In genomic region chr5:141747646-141748229, GRCh38 we compare ENCODE assay signal across 10 cellular contexts.
DNase-seq lines count a peak whose midpoint lies in the region; ATAC-seq and TF ChIP-seq lines count a peak whose summit lies in the region.
"Had no signal": no experiment of that assay in that cellular context is flagged by ENCODE, and none has a peak within 500 bp of the region (broad histone marks: within the 10 kb centered on the region; RNA-seq: fewer than 3 reads in every experiment).

No MANE protein-coding gene starts in this region.

- H3F3A ChIP-seq in DOHH2 (ENCODE audit: control insufficient read depth, insufficient read depth) = no peaks in the 10 kb centered on the region

- H3K9me3 ChIP-seq in DOHH2 (ENCODE audit: control insufficient read depth, insufficient read depth, low read length) = no peaks in the 10 kb centered on the region
- H3K9me3 ChIP-seq in Karpas-422 (ENCODE audit: low read length) = no peaks in the 10 kb centered on the region
- H3K9me3 ChIP-seq in vagina = no peaks in the 10 kb centered on the region

- H3K4me3 ChIP-seq in DOHH2 (ENCODE audit: low read length) = peak overlapping the region; percentile 20; the same call in 1 of the 2 replicates
- peak overlapping the region; percentile 51 for H3K4me3 ChIP-seq in Karpas-422 (ENCODE audit: low read length)
- H3K4me3 ChIP-seq in vagina = no peak overlapping the region

- DNase-seq in Karpas-422 (peak; percentile 89), vagina (ENCODE audit: extremely low spot score in 2 of 2) (no peak), Ammon's horn (ENCODE audit: low spot score) (no peak), natural killer cell (no peak)
- DNase-seq in effector memory CD8-positive, alpha-beta T cell = no peak

- peak overlapping the region; percentile 68 for H3K9ac ChIP-seq in Karpas-422 (ENCODE audit: low read length)

- no peaks in the 10 kb centered on the region for H3K4me1 Mint-ChIP-seq in effector memory CD8-positive, alpha-beta T cell (ENCODE audit: low read depth in 2 of 2)
- H3K4me1 Mint-ChIP-seq in natural killer cell = no peaks in the 10 kb centered on the region

- peak; percentile 63 for ATAC-seq in GM21360 (IDR thresholded peaks at IDR 0.05; ENCODE audit: unreplicated experiment)
- peak; percentile 32 for ATAC-seq in effector memory CD8-positive, alpha-beta T cell (replicated peaks)
- ATAC-seq in GM21528 (IDR thresholded peaks at IDR 0.05; ENCODE audit: low FRiP score, unreplicated experiment) = no peak
- ATAC-seq in natural killer cell = no peak

- intact Hi-C loops in vagina (cut with DNase I) (no loop called here), natural killer cell (cut with micrococcal nuclease) (no loop called here)

- H3K4me2 ChIP-seq in DOHH2 (ENCODE audit: low read length) (peak overlapping the region; percentile 49), Karpas-422 (ENCODE audit: low read depth, low read length, poor library complexity, severe bottlenecking) (peak overlapping the region; percentile 64)

- no peaks in the 10 kb centered on the region for H3K79me2 ChIP-seq in DOHH2 (ENCODE audit: control insufficient read depth, low read length)
- H3K79me2 ChIP-seq in Karpas-422 (ENCODE audit: low read length) = no peaks in the 10 kb centered on the region

- H3K27ac Mint-ChIP-seq in effector memory CD8-positive, alpha-beta T cell = no peak overlapping the region
- no peak overlapping the region for H3K27ac Mint-ChIP-seq in natural killer cell
- H3K27ac Mint-ChIP-seq: H9 had no signal

- H3K27ac ChIP-seq in DOHH2 (ENCODE audit: low read depth, low read length) (no peak overlapping the region), Karpas-422 (ENCODE audit: low read length) (peak overlapping the region; percentile 83), vagina (no peak overlapping the region)
- H3K27ac ChIP-seq: brain microvascular endothelial cell had no signal

- no peaks in the 10 kb centered on the region; the same call in 1 of the 2 replicates for H4K20me1 ChIP-seq in DOHH2 (ENCODE audit: control insufficient read depth, insufficient read depth, low read depth, low read length)
- H4K20me1 ChIP-seq in Karpas-422 (ENCODE audit: insufficient read depth, low read depth, low read length) = no peaks in the 10 kb centered on the region

- peaks cover 56 to 89% of the 10 kb centered on the region in 2 donors for H3K27me3 Mint-ChIP-seq in effector memory CD8-positive, alpha-beta T cell
- peaks cover 50 to 53% of the 10 kb centered on the region in 2 donors for H3K27me3 Mint-ChIP-seq in natural killer cell (ENCODE audit: low read depth in 2 of 2)

- no peaks in the 10 kb centered on the region for H3K36me3 ChIP-seq in DOHH2 (ENCODE audit: control insufficient read depth, low read length)
- H3K36me3 ChIP-seq in Karpas-422 (ENCODE audit: insufficient read depth, low read length) = no peaks in the 10 kb centered on the region
- H3K36me3 ChIP-seq in vagina = no peaks in the 10 kb centered on the region
- H3K36me3 ChIP-seq: brain microvascular endothelial cell had no signal

- H3K4me3 Mint-ChIP-seq in effector memory CD8-positive, alpha-beta T cell = no peak overlapping the region
- H3K4me3 Mint-ChIP-seq in natural killer cell = no peak overlapping the region

- H2AFZ ChIP-seq in Karpas-422 (ENCODE audit: low read length) = no peak overlapping the region

- H3K9me2 ChIP-seq in DOHH2 (replicated peaks; ENCODE audit: control insufficient read depth, low read length) (no peaks in the 10 kb centered on the region), Karpas-422 (replicated peaks; ENCODE audit: insufficient read depth, low read length) (no peaks in the 10 kb centered on the region)

- no peak for TF ChIP-seq POLR2A in vagina (IDR thresholded peaks at IDR 0.05)

- H3K36me3 Mint-ChIP-seq in effector memory CD8-positive, alpha-beta T cell (ENCODE audit: insufficient read depth) = peaks cover 2% of the 10 kb centered on the region
- no peaks in the 10 kb centered on the region for H3K36me3 Mint-ChIP-seq in natural killer cell

- H3K9me3 Mint-ChIP-seq in effector memory CD8-positive, alpha-beta T cell = no peaks in the 10 kb centered on the region
- no peaks in the 10 kb centered on the region for H3K9me3 Mint-ChIP-seq in natural killer cell
- H3K9me3 Mint-ChIP-seq: H9 had no signal

- peaks cover 17% of the 10 kb centered on the region for H3K4me1 ChIP-seq in DOHH2 (ENCODE audit: control insufficient read depth, low read length)
- peaks cover 75% of the 10 kb centered on the region for H3K4me1 ChIP-seq in Karpas-422 (ENCODE audit: low read length)
- H3K4me1 ChIP-seq in vagina = no peaks in the 10 kb centered on the region

- TF ChIP-seq CTCF in DOHH2 (IDR thresholded peaks at IDR 0.05; ENCODE audit: low read depth, low read length, poor library complexity, severe bottlenecking) (no peak), vagina (IDR thresholded peaks at IDR 0.05) (no peak), natural killer cell (IDR thresholded peaks at IDR 0.05) (no peak)

- peaks cover 34% of the 10 kb centered on the region for H3K27me3 ChIP-seq in DOHH2 (ENCODE audit: control insufficient read depth, low read length)
- no peaks in the 10 kb centered on the region for H3K27me3 ChIP-seq in Karpas-422 (ENCODE audit: low read length)
- H3K27me3 ChIP-seq in vagina = no peaks in the 10 kb centered on the region

Comparison
In these comparisons a context has a peak if more than half of its experiments do, and no peak if none do; other contexts are left out.
1. H3K4me3 ChIP-seq: peak in DOHH2 (single experiment) and Karpas-422 (single experiment); none in vagina (0 of 2).
2. ATAC-seq: peak in GM21360 (single experiment) and effector memory CD8-positive, alpha-beta T cell (single experiment); none in GM21528 (single experiment) and natural killer cell (0 of 3).